ENCODE assay signal across 16 cellular contexts in genomic region chr3:48552111-48552911, GRCh38. TPM values are rescaled to one million over a fixed set of nuclear protein-coding genes. Genes with fewer than 3 reads are reported as not detected.
DNase-seq lines count a peak whose midpoint lies in the region; ATAC-seq and TF ChIP-seq lines count a peak whose summit lies in the region.
"Had no signal": no experiment of that assay in that cellular context is flagged by ENCODE, and none has a peak within 500 bp of the region (broad histone marks: within the 10 kb centered on the region; RNA-seq: fewer than 3 reads in every experiment).

No MANE protein-coding gene starts in this region.

- no peaks in the 10 kb centered on the region for H3K27me3 Mint-ChIP-seq in T-helper 17 cell
- H3K27me3 Mint-ChIP-seq: activated T-cell treated with anti-CD3 and anti-CD28 coated beads, Interleukin-2, amount 50 U/mL, for 24 hours; naive B cell; stimulated activated naive CD8-positive, alpha-beta T cell treated with anti-CD3 and anti-CD28 coated beads, Interleukin-15, Interleukin-2, amounts not matched to agents 100 ng/mL and 50 ng/mL, for 24 hours had no signal

- H4K20me1 ChIP-seq in BLaER1 (peaks cover 30% of the 10 kb centered on the region; the same call in 1 of the 2 replicates), hepatocyte (ENCODE audit: insufficient read depth, poor library complexity, severe bottlenecking) (no peaks in the 10 kb centered on the region)

- H3K79me2 ChIP-seq in hepatocyte, result peaks cover 13% of the 10 kb centered on the region

- no peak for ATAC-seq in T-helper 17 cell
- ATAC-seq: activated CD4-positive, CD25-positive, alpha-beta regulatory T cell treated with anti-CD3 and anti-CD28 coated beads, Interleukin-2, amount 50 U/mL, for 24 hours; K562 had no signal

- H3K9me3 ChIP-seq in BLaER1, result no peaks in the 10 kb centered on the region
- no peaks in the 10 kb centered on the region for H3K9me3 ChIP-seq in hepatocyte (ENCODE audit: low read depth)
- H3K9me3 ChIP-seq in T-helper 17 cell (ENCODE audit: control insufficient read depth, low read length, poor library complexity, severe bottlenecking), result no peaks in the 10 kb centered on the region
- H3K9me3 ChIP-seq: ascending aorta had no signal

- H3K27me3 ChIP-seq in BLaER1 (no peaks in the 10 kb centered on the region), hepatocyte (no peaks in the 10 kb centered on the region)
- H3K27me3 ChIP-seq: ascending aorta had no signal

- peak overlapping the region; percentile 98 for H3K4me2 ChIP-seq in BLaER1
- H3K4me2 ChIP-seq in hepatocyte, result peak overlapping the region; percentile 40

- peaks cover 9% of the 10 kb centered on the region for H3K4me1 Mint-ChIP-seq in T-helper 17 cell

- no peaks in the 10 kb centered on the region for H3K36me3 Mint-ChIP-seq in T-helper 17 cell (ENCODE audit: low read depth)
- H3K36me3 Mint-ChIP-seq: naive B cell had no signal

- 68% methylated on average over 14 of the region's 14 CpGs for WGBS in hepatocyte (ENCODE audit: low lambda C conversion rate, missing lambda C conversion rate)

- H3K27ac ChIP-seq in BLaER1 (peak overlapping the region; percentile 78), hepatocyte (peak overlapping the region; percentile 70)
- H3K27ac ChIP-seq: ascending aorta had no signal

- no peak overlapping the region for H3K4me3 Mint-ChIP-seq in T-helper 17 cell
- H3K4me3 Mint-ChIP-seq: activated T-cell treated with anti-CD3 and anti-CD28 coated beads, Interleukin-2, amount 50 U/mL, for 24 hours; naive B cell; stimulated activated naive CD8-positive, alpha-beta T cell treated with anti-CD3 and anti-CD28 coated beads, Interleukin-15, Interleukin-2, amounts not matched to agents 100 ng/mL and 50 ng/mL, for 24 hours had no signal

- no peak overlapping the region for H3K27ac Mint-ChIP-seq in T-helper 17 cell
- H3K27ac Mint-ChIP-seq: activated T-cell treated with anti-CD3 and anti-CD28 coated beads, Interleukin-2, amount 50 U/mL, for 24 hours; naive B cell; stimulated activated naive CD8-positive, alpha-beta T cell treated with anti-CD3 and anti-CD28 coated beads, Interleukin-15, Interleukin-2, amounts not matched to agents 100 ng/mL and 50 ng/mL, for 24 hours had no signal

- no peak overlapping the region for H2AFZ ChIP-seq in hepatocyte

- H3K4me1 ChIP-seq in BLaER1, result peaks cover 91% of the 10 kb centered on the region
- peaks cover 14% of the 10 kb centered on the region for H3K4me1 ChIP-seq in hepatocyte (ENCODE audit: insufficient read depth)

- H3K9me2 ChIP-seq in hepatocyte (replicated peaks; ENCODE audit: insufficient read depth), result no peaks in the 10 kb centered on the region

- H3K9ac ChIP-seq in BLaER1, result peak overlapping the region; percentile 66

- DNase-seq in NCI-H146 (lab: John Stamatoyannopoulos, UW) (peak; percentile 65), hepatocyte (ENCODE audit: low spot score) (peak; percentile 58), activated T-cell treated with anti-CD3 and anti-CD28 coated beads for 4 hours (no peak), T-helper 17 cell (no peak)
- DNase-seq in activated naive CD4-positive, alpha-beta T cell treated with Interleukin-2 at 50 U/mL for 16 hours, result no peak
- DNase-seq: activated T-cell treated with anti-CD3 and anti-CD28 coated beads, Interleukin-2, amount 50 U/mL, for 24 hours; DMS79 treated with DMSO at 0.1 percent for 48 hours; effector memory CD4-positive, alpha-beta T cell; foreskin melanocyte; naive B cell; NCI-H187 had no signal

- H3K36me3 ChIP-seq in BLaER1, result peaks cover 45% of the 10 kb centered on the region
- no peaks in the 10 kb centered on the region for H3K36me3 ChIP-seq in hepatocyte (replicated peaks; ENCODE audit: insufficient read depth, low read depth)

- H3K4me3 ChIP-seq in BLaER1 (peak overlapping the region; percentile 77), hepatocyte (no peak overlapping the region)
- H3K4me3 ChIP-seq: ascending aorta, K562 had no signal

- TF ChIP-seq CTCF in hepatocyte (IDR thresholded peaks at IDR 0.05; ENCODE audit: poor library complexity), result no peak

RNA-seq across cellular contexts. Expression of gene PFKFB4, which starts 4.3 kb away (rescaled TPM):
- total RNA-seq in hepatocyte (12.0 and 14.1 TPM in 2 replicates), T-helper 17 cell (1 to 10 TPM; 1.6 to 3.3 TPM)
- polyA plus RNA-seq in hepatocyte, result 8.2 and 9.5 TPM in 2 replicates

RNA-seq across cellular contexts. Expression of gene UCN2, which starts 11.3 kb away (rescaled TPM):
- total RNA-seq in hepatocyte (0.08 and 0.30 TPM in 2 replicates), T-helper 17 cell (not detected)
- 1.1 and 1.5 TPM in 2 replicates for polyA plus RNA-seq in hepatocyte
- total RNA-seq: ascending aorta had no signal

RNA-seq across cellular contexts. Expression of gene COL7A1, which starts 42.8 kb away (rescaled TPM):
- total RNA-seq in hepatocyte (5.7 and 17.4 TPM in 2 replicates), T-helper 17 cell (under 1 TPM; 0.73 to 0.94 TPM)
- polyA plus RNA-seq in hepatocyte, result 19.6 and 24.7 TPM in 2 replicates

RNA-seq across cellular contexts. Expression of gene SHISA5, which starts 48.3 kb away (rescaled TPM):
- 172 and 192 TPM in 2 replicates for total RNA-seq in hepatocyte
- polyA plus RNA-seq in hepatocyte, result 369 TPM in 2 replicates
- total RNA-seq in T-helper 17 cell, result 100 to 1,000 TPM; 148 to 188 TPM

RNA-seq across cellular contexts. Expression of gene UQCRC1, which starts 57.1 kb away (rescaled TPM):
- total RNA-seq in hepatocyte (308 and 352 TPM in 2 replicates), T-helper 17 cell (10 to 100 TPM; 86.1 to 92.1 TPM)
- 405 and 411 TPM in 2 replicates for polyA plus RNA-seq in hepatocyte

Comparison
In these comparisons a context has a peak if more than half of its experiments do, and no peak if none do; other contexts are left out.
1. DNase-seq: peak in NCI-H146 (single experiment) and hepatocyte (single experiment); none in activated T-cell treated with anti-CD3 and anti-CD28 coated beads for 4 hours (single experiment), T-helper 17 cell (0 of 3) and activated naive CD4-positive, alpha-beta T cell treated with Interleukin-2 at 50 U/mL for 16 hours (single experiment).